Comparison of ENCODE assay signal across 9 cellular contexts in the genomic region with DNA sequence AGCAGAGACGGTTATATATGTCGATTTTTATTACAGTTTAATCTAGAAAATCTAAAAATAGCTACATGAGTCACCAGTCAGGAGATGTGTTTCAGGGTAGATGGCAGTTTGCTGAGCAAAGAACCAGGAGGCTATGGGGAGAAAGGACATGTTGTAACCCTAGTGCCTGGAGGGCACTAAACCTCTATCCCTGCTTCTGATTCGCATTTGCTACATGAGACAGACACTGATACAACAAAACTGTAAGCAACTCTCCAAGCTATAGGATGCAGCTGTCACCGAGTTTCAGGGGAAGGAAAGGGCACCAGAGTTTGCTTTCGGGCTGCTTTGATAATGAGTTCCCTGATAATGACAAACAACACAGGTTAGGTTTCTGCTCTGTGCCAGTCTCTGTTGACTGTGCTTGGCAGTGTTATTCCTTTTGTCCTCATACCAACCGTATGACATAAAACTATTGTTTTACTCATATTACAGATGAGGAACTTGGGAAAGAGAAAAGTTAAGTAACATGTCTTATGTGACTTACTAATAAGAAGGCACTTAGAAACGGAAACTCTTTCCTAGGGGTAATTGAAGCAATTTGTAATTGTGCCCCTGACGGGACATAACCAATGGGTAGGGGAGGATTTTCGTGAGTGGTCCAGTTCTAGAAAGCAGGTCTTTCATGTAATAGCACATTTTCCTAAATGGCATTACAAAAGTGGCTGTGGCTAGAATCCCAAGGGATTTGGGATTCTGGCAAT. TPM values are rescaled to one million over a fixed set of nuclear protein-coding genes. Genes with fewer than 3 reads are reported as not detected.
A peak's percentile ranks its signal among the peaks of the same experiment; 100 is the strongest.
DNase-seq lines count a peak whose midpoint lies in the region; ATAC-seq, FAIRE-seq and TF ChIP-seq lines count a peak whose summit lies in the region.
"Had no signal": no experiment of that assay in that cellular context is flagged by ENCODE, and none has a peak within 500 bp of the region (broad histone marks: within the 10 kb centered on the region; RNA-seq: fewer than 3 reads in every experiment).

No MANE protein-coding gene starts in this region.

- no TSS peak for BruUV-seq in K562 (replicated peaks; lab: Mats Ljungman, UMichigan)

- no peak overlapping the region for H3K27ac Mint-ChIP-seq in activated T-helper 17 cell treated with anti-CD3 and anti-CD28 coated beads, Interleukin-2, amount 50 U/mL, for 72 hours
- no peak overlapping the region for H3K27ac Mint-ChIP-seq in activated naive CD4-positive, alpha-beta T cell treated with anti-CD3 and anti-CD28 coated beads, Interleukin-2, amount 50 U/mL, for 72 hours
- H3K27ac Mint-ChIP-seq: activated naive CD8-positive, alpha-beta T cell had no signal

- no peaks in the 10 kb centered on the region for H3K9me3 ChIP-seq in K562 (replicated peaks; ENCODE audit: control insufficient read depth, insufficient read depth, low read depth, low read length)
- no peaks in the 10 kb centered on the region for H3K9me3 ChIP-seq in aorta (ENCODE audit: control insufficient read depth, low read length)

- H3K27me3 ChIP-seq in K562 (ENCODE audit: control insufficient read depth in 2 of 2, insufficient read depth in 2 of 2, low read length in 2 of 2) (peaks cover 22 to 53% of the 10 kb centered on the region in 2 experiments; a peak in 4 of 5 replicates), aorta (ENCODE audit: control insufficient read depth in 1 of 2, insufficient read depth in 2 of 2, low read length in 1 of 2) (no peaks in the 10 kb centered on the region)

- WGBS in K562 (ENCODE audit: insufficient coverage, low coverage, missing lambda C conversion rate): 2% methylated on average over 9 of the region's 9 CpGs
- WGBS in aorta, 2 donors: 4 to 6% methylated on average over 9 of the region's 9 CpGs

- no peak overlapping the region for H3K4me3 Mint-ChIP-seq in activated T-helper 17 cell treated with anti-CD3 and anti-CD28 coated beads, Interleukin-2, amount 50 U/mL, for 72 hours
- H3K4me3 Mint-ChIP-seq: activated naive CD8-positive, alpha-beta T cell had no signal

- H4K20me1 ChIP-seq in K562 (replicated peaks; ENCODE audit: control insufficient read depth, insufficient read depth, low read length): no peaks in the 10 kb centered on the region

- H3K4me2 ChIP-seq in K562 (ENCODE audit: insufficient read depth, low read length): no peak overlapping the region; the same call in 1 of the 2 replicates

- peaks cover 0 to 6% of the 10 kb centered on the region in 2 experiments; a peak in 3 of 5 replicates for H3K4me1 ChIP-seq in K562 (replicated peaks in 1 of 2; ENCODE audit: control insufficient read depth in 2 of 2, insufficient read depth in 2 of 2, low read length in 2 of 2)
- peaks cover 0 to 6% of the 10 kb centered on the region in 2 donors for H3K4me1 ChIP-seq in aorta (ENCODE audit: control insufficient read depth in 1 of 2, insufficient read depth in 2 of 2, low read length in 2 of 2)

- no peak overlapping the region for H2AFZ ChIP-seq in K562 (ENCODE audit: low read depth, low read length)

- no peak overlapping the region for H3K4me3 ChIP-seq in K562
- no peak overlapping the region for H3K4me3 ChIP-seq in aorta (ENCODE audit: low read length in 2 of 2)

- POLR2A ChIA-PET in K562 (lab: Yijun Ruan, JAX): no interaction called here

- in situ Hi-C loops in K562 (cut with MboI): no loop called here
- in situ Hi-C loops in GM13977 (cut with MboI; ENCODE audit: low pct_unique_long_range_greater_than_20kb, low sequenced_read_pairs, unreplicated experiment): no loop called here

- H3K4me1 Mint-ChIP-seq in activated T-helper 17 cell treated with anti-CD3 and anti-CD28 coated beads, Interleukin-2, amount 50 U/mL, for 72 hours: no peaks in the 10 kb centered on the region

- ATAC-seq in K562 (peak; percentile 44), aorta (ENCODE audit: low FRiP score) (peak; percentile 65)
- no peak for ATAC-seq in activated T-helper 17 cell treated with anti-CD3 and anti-CD28 coated beads, Interleukin-2, amount 50 U/mL, for 72 hours (replicated peaks)
- no peak for ATAC-seq in activated naive CD4-positive, alpha-beta T cell treated with anti-CD3 and anti-CD28 coated beads, Interleukin-2, amount 50 U/mL, for 72 hours

- H3K9me3 Mint-ChIP-seq in activated T-helper 17 cell treated with anti-CD3 and anti-CD28 coated beads, Interleukin-2, amount 50 U/mL, for 72 hours: no peaks in the 10 kb centered on the region
- H3K9me3 Mint-ChIP-seq in activated naive CD4-positive, alpha-beta T cell treated with anti-CD3 and anti-CD28 coated beads, Interleukin-2, amount 50 U/mL, for 72 hours: no peaks in the 10 kb centered on the region

- H3K79me2 ChIP-seq in K562 (ENCODE audit: control insufficient read depth, insufficient read depth, low read length): no peaks in the 10 kb centered on the region

- no peaks in the 10 kb centered on the region for H3K36me3 ChIP-seq in K562 (ENCODE audit: control insufficient read depth, insufficient read depth, low read length)
- H3K36me3 ChIP-seq in aorta (ENCODE audit: control insufficient read depth in 1 of 2, insufficient read depth in 2 of 2, low read length in 1 of 2): no peaks in the 10 kb centered on the region

- TF ChIP-seq POLR2A in K562 (conservative IDR thresholded peaks at IDR 0.05): no peak

- no peaks in the 10 kb centered on the region for H3K9me1 ChIP-seq in K562 (ENCODE audit: control insufficient read depth, insufficient read depth, low read length)

- H3K9ac ChIP-seq in K562 (ENCODE audit: insufficient read depth in 1 of 2, low read depth in 2 of 2, low read length in 2 of 2): no peak overlapping the region

- TF ChIP-seq CTCF in K562 (IDR thresholded peaks at IDR 0.05 in 2 of 3, conservative IDR thresholded peaks at IDR 0.05 in 1 of 3; ENCODE audit: insufficient read depth in 2 of 3, low read depth in 1 of 3, low read length in 3 of 3): no peak
- TF ChIP-seq CTCF in GM13977 (IDR thresholded peaks at IDR 0.05; ENCODE audit: extremely low read depth, insufficient read depth, missing control alignments): no peak

- H3K27ac ChIP-seq in K562 (ENCODE audit: extremely low read depth, low read depth, low read length) (no peak overlapping the region), aorta (ENCODE audit: low read depth in 1 of 2, low read length in 2 of 2) (peak overlapping the region; percentile 79 to 96)

- no peak for TF ChIP-seq EP300 in K562 (IDR thresholded peaks at IDR 0.05; ENCODE audit: low read length)

- FAIRE-seq in K562 (lab: Jason Lieb, UNC): no peak

- DNase-seq in activated CD8-positive, alpha-beta memory T cell treated with anti-CD3 and anti-CD28 coated beads for 24 hours: peak; percentile 24
- DNase-seq in activated CD8-positive, alpha-beta memory T cell treated with anti-CD3 and anti-CD28 coated beads, Interleukin-2, amount 50 U/mL, for 48 hours: no peak
- DNase-seq in K562 (ENCODE audit: extremely low read depth in 1 of 4, low spot score in 3 of 4) (no peak), kidney tubule cell (ENCODE audit: low spot score) (peak; percentile 64), aorta (no peak), GM13977 (ENCODE audit: low spot score) (no peak)
- DNase-seq in activated naive CD4-positive, alpha-beta T cell treated with anti-CD3 and anti-CD28 coated beads, Interleukin-2, amount 50 U/mL, for 72 hours (ENCODE audit: low spot score in 2 of 2): no peak

- H3K27me3 Mint-ChIP-seq in activated T-helper 17 cell treated with anti-CD3 and anti-CD28 coated beads, Interleukin-2, amount 50 U/mL, for 72 hours: peaks cover 7% of the 10 kb centered on the region
- H3K27me3 Mint-ChIP-seq: activated naive CD8-positive, alpha-beta T cell had no signal

- CTCF ChIA-PET in K562 (lab: Yijun Ruan, JAX; ENCODE audit: low intra/inter-chr PET ratio): no interaction called here

- no peaks in the 10 kb centered on the region for H3K36me3 Mint-ChIP-seq in activated T-helper 17 cell treated with anti-CD3 and anti-CD28 coated beads, Interleukin-2, amount 50 U/mL, for 72 hours (ENCODE audit: low read depth)
- H3K36me3 Mint-ChIP-seq in activated naive CD4-positive, alpha-beta T cell treated with anti-CD3 and anti-CD28 coated beads, Interleukin-2, amount 50 U/mL, for 72 hours: no peaks in the 10 kb centered on the region
- H3K36me3 Mint-ChIP-seq: activated naive CD8-positive, alpha-beta T cell had no signal

- TF ChIP-seq RAD21 in K562 (CRISPR knock-in tag; conservative IDR thresholded peaks at IDR 0.05 in 1 of 2, IDR thresholded peaks at IDR 0.05 in 1 of 2): no peak

- intact Hi-C loops in K562 (cut with micrococcal nuclease): no loop called here
- intact Hi-C loops in aorta (cut with DNase I): loop anchor here (2.0 to 5.0 kb wide), 3 partner anchors 26 to 42 kb away; partner anchors contain the start of gene C1orf198 (in 1 of the 2)

TF ChIP-seq in K562, 482 proteins besides CTCF, POLR2A, EP300 and RAD21 (continues in another document):
- TF ChIP-seq MEF2A (IDR thresholded peaks at IDR 0.05; ENCODE audit: control insufficient read depth, low read depth, low read length): peak; percentile 90
- TF ChIP-seq ZNF707 (CRISPR knock-in tag; conservative IDR thresholded peaks at IDR 0.05): no peak
- TF ChIP-seq KDM1A (IDR thresholded peaks at IDR 0.05): no peak
- TF ChIP-seq DPF2 (IDR thresholded peaks at IDR 0.05): peak; percentile 25; the same call in 1 of the 2 replicates

RNA-seq across cellular contexts. Expression of gene C1orf198, which starts 43.1 kb away (rescaled TPM):
- total RNA-seq in K562 (2011; cell fraction: chromatin; rRNA removed; ENCODE audit: low replicate concordance): 4.8 and 5.8 TPM in 2 replicates
- 4.3 and 4.8 TPM in 2 replicates for total RNA-seq in K562 (2011; cell fraction: nucleolus; rRNA removed)
- 5.3 and 6.9 TPM in 2 replicates for total RNA-seq in K562 (2011; cell fraction: nucleoplasm; rRNA removed)
- total RNA-seq in K562 (2014; rRNA removed) (10.8 and 11.9 TPM in 2 replicates), K562 (2014; rRNA removed; fragmentation: Illumina TruSeq; extraction: Trizol) (7.6 and 7.9 TPM in 2 replicates), K562 (2015; rRNA removed; fragmentation: Illumina TruSeq; extraction: Trizol) (9.5 and 10.2 TPM in 2 replicates), K562 (2021) (13.4 and 15.3 TPM in 2 replicates), aorta (100 to 1,000 TPM; 117 to 172 TPM)
- polyA plus RNA-seq in K562 (2011; rRNA removed) (8.6 and 15.1 TPM in 2 replicates), K562 (2014; fragmentation: Illumina TruSeq; extraction: Trizol) (10.7 and 11.2 TPM in 2 replicates), K562 (2014; fragmentation: Nextera tagmentation; extraction: Ambion mirVana) (1 to 10 TPM; 2.0 to 2.2 TPM), K562 (2014; rRNA removed) (10.4 and 13.5 TPM in 2 replicates), aorta (100 to 1,000 TPM in 1 of 2 donors, 10 to 100 TPM in 1; 61.2 to 110 TPM)
- 10.8 and 13.9 TPM in 2 replicates for polyA plus RNA-seq in K562 (2011; cell fraction: cytosol; rRNA removed)
- polyA plus RNA-seq in K562 (2011; cell fraction: nucleus; rRNA removed): 5.1 and 6.2 TPM in 2 replicates
- polyA plus RNA-seq in K562 (2012): 7.7 and 9.1 TPM in 2 replicates
- polyA minus RNA-seq in K562 (2011; rRNA and poly(A)+ RNA removed): 8.2 and 19.0 TPM in 2 replicates
- 8.6 and 14.5 TPM in 2 replicates for polyA minus RNA-seq in K562 (2011; cell fraction: cytosol; rRNA and poly(A)+ RNA removed)
- 4.8 TPM in 2 replicates for polyA minus RNA-seq in K562 (2011; cell fraction: nucleus; rRNA and poly(A)+ RNA removed)
- total RNA-seq in activated T-helper 17 cell treated with anti-CD3 and anti-CD28 coated beads, Interleukin-2, amount 50 U/mL, for 72 hours: 1 to 10 TPM; 4.1 to 7.9 TPM
- 1 to 10 TPM; 5.4 to 8.8 TPM for total RNA-seq in activated naive CD4-positive, alpha-beta T cell treated with anti-CD3 and anti-CD28 coated beads, Interleukin-2, amount 50 U/mL, for 72 hours

Comparison
In these comparisons a context has a peak if more than half of its experiments do, and no peak if none do; other contexts are left out.
1. DNase-seq: peak in activated CD8-positive, alpha-beta memory T cell treated with anti-CD3 and anti-CD28 coated beads for 24 hours (single experiment) and kidney tubule cell (single experiment); none in activated CD8-positive, alpha-beta memory T cell treated with anti-CD3 and anti-CD28 coated beads, Interleukin-2, amount 50 U/mL, for 48 hours (single experiment), K562 (0 of 4), aorta (0 of 2), GM13977 (single experiment) and activated naive CD4-positive, alpha-beta T cell treated with anti-CD3 and anti-CD28 coated beads, Interleukin-2, amount 50 U/mL, for 72 hours (0 of 2).
2. ATAC-seq: peak in K562 (single experiment) and aorta (single experiment); none in activated T-helper 17 cell treated with anti-CD3 and anti-CD28 coated beads, Interleukin-2, amount 50 U/mL, for 72 hours (single experiment) and activated naive CD4-positive, alpha-beta T cell treated with anti-CD3 and anti-CD28 coated beads, Interleukin-2, amount 50 U/mL, for 72 hours (0 of 2).
3. RNA of gene C1orf198, which starts 43.1 kb away (total RNA-seq): 117 to 172 TPM in aorta; 4.3 to 15.3 TPM in K562, 5.4 to 8.8 TPM in activated naive CD4-positive, alpha-beta T cell treated with anti-CD3 and anti-CD28 coated beads, Interleukin-2, amount 50 U/mL, for 72 hours and 4.1 to 7.9 TPM in activated T-helper 17 cell treated with anti-CD3 and anti-CD28 coated beads, Interleukin-2, amount 50 U/mL, for 72 hours; every median in the first group is over 4 times any median in the second.